Comparison of ENCODE assay signal across 13 cellular contexts in genomic region chr4:185741795-185742194, GRCh38.
DNase-seq lines count a peak whose midpoint lies in the region; ATAC-seq and TF ChIP-seq lines count a peak whose summit lies in the region.
"Had no signal": no experiment of that assay in that cellular context is flagged by ENCODE, and none has a peak within 500 bp of the region (broad histone marks: within the 10 kb centered on the region; RNA-seq: fewer than 3 reads in every experiment).

No MANE protein-coding gene starts in this region.

- H3K36me3 ChIP-seq in adrenal gland (replicated peaks in 1 of 2) (no peaks in the 10 kb centered on the region), sigmoid colon (no peaks in the 10 kb centered on the region)

- peak overlapping the region in 4 of 5 donors; percentile 40 to 80 (median 72) for H3K27ac ChIP-seq in adrenal gland
- H3K27ac ChIP-seq in coronary artery = peak overlapping the region; percentile 60 to 76
- peak overlapping the region in 3 of 4 donors; percentile 81 to 88 (median 82) for H3K27ac ChIP-seq in sigmoid colon

- intact Hi-C loops in adrenal gland (cut with DNase I) (no loop called here), sigmoid colon (cut with DNase I) (no loop called here)

- H3K9me3 ChIP-seq in adrenal gland (replicated peaks in 1 of 3) = no peaks in the 10 kb centered on the region
- no peaks in the 10 kb centered on the region for H3K9me3 ChIP-seq in sigmoid colon

- H3K4me3 ChIP-seq in adrenal gland = no peak overlapping the region
- no peak overlapping the region for H3K4me3 ChIP-seq in coronary artery
- no peak overlapping the region for H3K4me3 ChIP-seq in sigmoid colon

- no peaks in the 10 kb centered on the region for H3K27me3 ChIP-seq in adrenal gland
- H3K27me3 ChIP-seq in sigmoid colon = no peaks in the 10 kb centered on the region

- no peak for TF ChIP-seq EP300 in sigmoid colon (IDR thresholded peaks at IDR 0.05)

- no peak for TF ChIP-seq CTCF in adrenal gland (IDR thresholded peaks at IDR 0.05)
- no peak for TF ChIP-seq CTCF in coronary artery (IDR thresholded peaks at IDR 0.05)
- TF ChIP-seq CTCF in sigmoid colon (IDR thresholded peaks at IDR 0.05) = no peak

- H3K4me1 ChIP-seq in adrenal gland (replicated peaks in 1 of 2) = peaks cover 56 to 66% of the 10 kb centered on the region in 2 donors
- peaks cover 0 to 55% (median 42%) of the 10 kb centered on the region in 4 donors for H3K4me1 ChIP-seq in sigmoid colon

- no peak for TF ChIP-seq POLR2A in adrenal gland (IDR thresholded peaks at IDR 0.05)
- TF ChIP-seq POLR2A in sigmoid colon (IDR thresholded peaks at IDR 0.05) = no peak

- 39 to 66% (median 51%) methylated on average over 6 of the region's 6 CpGs for WGBS in adrenal gland, 4 donors
- WGBS in sigmoid colon, 2 donors = 95% methylated on average over 6 of the region's 6 CpGs

- ATAC-seq in left lobe of liver = peak; percentile 74
- no peak for ATAC-seq in GM18498 (IDR thresholded peaks at IDR 0.05; ENCODE audit: unreplicated experiment)
- no peak for ATAC-seq in GM18520 (IDR thresholded peaks at IDR 0.05; ENCODE audit: unreplicated experiment)

- peak in 3 of 7 donors; percentile 49 to 68 (median 51) for DNase-seq in adrenal gland
- no peak for DNase-seq in coronary artery (ENCODE audit: low spot score)
- DNase-seq in left lobe of liver (ENCODE audit: low spot score) = peak; percentile 91
- no peak for DNase-seq in sigmoid colon
- no peak for DNase-seq in NCI-H1694 (lab: John Stamatoyannopoulos, UW)
- DNase-seq: GF-D8; HFFc6; KG1; NCI-H1092; NK-92 treated with Interleukin-12 subunit alpha and Interleukin-12 subunit beta, amount 100 ng/mL, for 24 hours; OCI-M1 had no signal
